ENCODE assay signal across 11 cellular contexts in genomic region chr5:67222243-67223033, GRCh38. TPM values are rescaled to one million over a fixed set of nuclear protein-coding genes. Genes with fewer than 3 reads are reported as not detected.
A peak's percentile ranks its signal among the peaks of the same experiment; 100 is the strongest.
DNase-seq lines count a peak whose midpoint lies in the region; ATAC-seq and TF ChIP-seq lines count a peak whose summit lies in the region.
"Had no signal": no experiment of that assay in that cellular context is flagged by ENCODE, and none has a peak within 500 bp of the region (broad histone marks: within the 10 kb centered on the region; RNA-seq: fewer than 3 reads in every experiment).

No MANE protein-coding gene starts in this region.

- H3K4me1 Mint-ChIP-seq in CD8-positive, alpha-beta memory T cell: peaks cover 48 to 60% (median 55%) of the 10 kb centered on the region in 3 donors
- H3K4me1 Mint-ChIP-seq in progenitor cell of endocrine pancreas (ENCODE audit: low read depth) (no peaks in the 10 kb centered on the region), GM23338 (no peaks in the 10 kb centered on the region)

- H3K4me2 ChIP-seq in GM23338: no peak overlapping the region
- H3K4me2 ChIP-seq: smooth muscle cell had no signal

- ATAC-seq in GM19438 (IDR thresholded peaks at IDR 0.05; ENCODE audit: low read depth, unreplicated experiment): peak; percentile 31
- ATAC-seq in HG03108 (IDR thresholded peaks at IDR 0.05; ENCODE audit: unreplicated experiment): peak; percentile 26
- ATAC-seq in activated naive CD4-positive, alpha-beta T cell treated with anti-CD3 and anti-CD28 coated beads, Interleukin-2, amount 50 U/mL, for 72 hours: peak; percentile 58 to 73
- no peak for ATAC-seq in GM23338

- TF ChIP-seq POLR2A in vagina (IDR thresholded peaks at IDR 0.05): no peak

- no peaks in the 10 kb centered on the region for H3K79me2 ChIP-seq in GM23338 (replicated peaks; ENCODE audit: insufficient read depth)

- peaks cover 47% of the 10 kb centered on the region for H3K4me1 ChIP-seq in CD8-positive, alpha-beta memory T cell (ENCODE audit: insufficient read depth, low read length)
- H3K4me1 ChIP-seq in vagina (no peaks in the 10 kb centered on the region), GM23338 (ENCODE audit: insufficient read depth) (no peaks in the 10 kb centered on the region)
- H3K4me1 ChIP-seq: breast epithelium, SJSA1 had no signal

- H3K9me3 ChIP-seq in CD8-positive, alpha-beta memory T cell (ENCODE audit: low read length): no peaks in the 10 kb centered on the region
- no peaks in the 10 kb centered on the region for H3K9me3 ChIP-seq in vagina
- H3K9me3 ChIP-seq: breast epithelium, SJSA1 had no signal

- no peaks in the 10 kb centered on the region for H3F3A ChIP-seq in GM23338 (replicated peaks; ENCODE audit: low read depth)

- H3K36me3 ChIP-seq in CD8-positive, alpha-beta memory T cell (ENCODE audit: insufficient read depth, low read length): no peaks in the 10 kb centered on the region
- H3K36me3 ChIP-seq in vagina (no peaks in the 10 kb centered on the region), GM23338 (ENCODE audit: insufficient read depth) (no peaks in the 10 kb centered on the region)
- H3K36me3 ChIP-seq: breast epithelium, SJSA1 had no signal

- POLR2A ChIA-PET in CD8-positive, alpha-beta memory T cell (lab: Charles Lee): no interaction called here

- no peaks in the 10 kb centered on the region for H3K9me3 Mint-ChIP-seq in CD8-positive, alpha-beta memory T cell
- H3K9me3 Mint-ChIP-seq in activated naive CD4-positive, alpha-beta T cell treated with anti-CD3 and anti-CD28 coated beads, Interleukin-2, amount 50 U/mL, for 72 hours: peaks cover 0 to 10% of the 10 kb centered on the region in 2 donors
- no peaks in the 10 kb centered on the region for H3K9me3 Mint-ChIP-seq in progenitor cell of endocrine pancreas (ENCODE audit: low read depth)
- peaks cover 2% of the 10 kb centered on the region; the same call in 1 of the 3 replicates for H3K9me3 Mint-ChIP-seq in GM23338

- TF ChIP-seq CTCF in progenitor cell of endocrine pancreas (IDR thresholded peaks at IDR 0.05; ENCODE audit: unreplicated experiment) (no peak), vagina (IDR thresholded peaks at IDR 0.05) (no peak), GM23338 (conservative IDR thresholded peaks at IDR 0.05; ENCODE audit: low read depth in 2 of 2) (no peak)

- H3K9me2 ChIP-seq in GM23338 (ENCODE audit: insufficient read depth): 0 out of 2 replicates have a peak, but pooled peaks cover 6% of the 10 kb centered on the region

- intact Hi-C loops in vagina (cut with DNase I): no loop called here

- peaks cover 0 to 6% (median 0%) of the 10 kb centered on the region in 3 donors for H3K36me3 Mint-ChIP-seq in CD8-positive, alpha-beta memory T cell
- peaks cover 5 to 12% of the 10 kb centered on the region in 2 donors for H3K36me3 Mint-ChIP-seq in activated naive CD4-positive, alpha-beta T cell treated with anti-CD3 and anti-CD28 coated beads, Interleukin-2, amount 50 U/mL, for 72 hours
- H3K36me3 Mint-ChIP-seq in progenitor cell of endocrine pancreas (ENCODE audit: insufficient read depth) (no peaks in the 10 kb centered on the region), GM23338 (ENCODE audit: low read depth) (no peaks in the 10 kb centered on the region)

- H3K27ac Mint-ChIP-seq in CD8-positive, alpha-beta memory T cell: peak overlapping the region; percentile 86 to 100 (median 92)
- H3K27ac Mint-ChIP-seq in activated naive CD4-positive, alpha-beta T cell treated with anti-CD3 and anti-CD28 coated beads, Interleukin-2, amount 50 U/mL, for 72 hours: peak overlapping the region; percentile 82 to 87
- no peak overlapping the region for H3K27ac Mint-ChIP-seq in progenitor cell of endocrine pancreas
- no peak overlapping the region for H3K27ac Mint-ChIP-seq in GM23338

- no peak overlapping the region for H3K4me3 ChIP-seq in CD8-positive, alpha-beta memory T cell (ENCODE audit: low read length)
- H3K4me3 ChIP-seq in vagina: no peak overlapping the region
- H3K4me3 ChIP-seq in GM23338: no peak overlapping the region
- H3K4me3 ChIP-seq: breast epithelium, SJSA1, smooth muscle cell had no signal

- no peak overlapping the region for H3K27ac ChIP-seq in CD8-positive, alpha-beta memory T cell (ENCODE audit: low read depth, low read length)
- H3K27ac ChIP-seq in vagina (no peak overlapping the region), GM23338 (ENCODE audit: low read depth) (no peak overlapping the region)
- H3K27ac ChIP-seq: breast epithelium, SJSA1 had no signal

- H3K27me3 Mint-ChIP-seq in CD8-positive, alpha-beta memory T cell: peaks cover 0 to 4% of the 10 kb centered on the region in 2 donors
- H3K27me3 Mint-ChIP-seq in progenitor cell of endocrine pancreas (peaks cover 9% of the 10 kb centered on the region), GM23338 (ENCODE audit: insufficient read depth, low read depth, poor library complexity) (no peaks in the 10 kb centered on the region)

- H3K27me3 ChIP-seq in CD8-positive, alpha-beta memory T cell (ENCODE audit: insufficient read depth, low read length, poor library complexity, severe bottlenecking): no peaks in the 10 kb centered on the region
- no peaks in the 10 kb centered on the region for H3K27me3 ChIP-seq in vagina
- H3K27me3 ChIP-seq in GM23338 (ENCODE audit: insufficient read depth): no peaks in the 10 kb centered on the region
- H3K27me3 ChIP-seq: breast epithelium, SJSA1 had no signal

- CTCF ChIA-PET in CD8-positive, alpha-beta memory T cell (lab: Charles Lee): interaction anchor here (0.8 to 2.4 kb wide), 8 partner anchors 8 to 1050 kb away, joined by 3 to 12 read pairs (median 4); no protein-coding TSS in a partner anchor

- no peaks in the 10 kb centered on the region for H4K20me1 ChIP-seq in GM23338 (replicated peaks; ENCODE audit: insufficient read depth)

- peak overlapping the region in 6 of 7 donors; percentile 47 to 83 (median 76) for H3K4me3 Mint-ChIP-seq in CD8-positive, alpha-beta memory T cell
- no peak overlapping the region for H3K4me3 Mint-ChIP-seq in progenitor cell of endocrine pancreas (ENCODE audit: low read depth)
- no peak overlapping the region for H3K4me3 Mint-ChIP-seq in GM23338

- H2AFZ ChIP-seq in GM23338: no peak overlapping the region

- no peak for DNase-seq in CD8-positive, alpha-beta memory T cell
- DNase-seq in activated naive CD4-positive, alpha-beta T cell treated with anti-CD3 and anti-CD28 coated beads, Interleukin-2, amount 50 U/mL, for 72 hours (ENCODE audit: low spot score in 2 of 2): no peak
- DNase-seq in progenitor cell of endocrine pancreas (ENCODE audit: low spot score, unreplicated experiment): no peak
- no peak for DNase-seq in vagina (ENCODE audit: extremely low spot score in 2 of 2)
- DNase-seq in stimulated activated CD4-positive, alpha-beta T cell treated with anti-CD3 and anti-CD28 coated beads, Interleukin-2, amount 100 ng/mL, for 24 hours: no peak
- no peak for DNase-seq in GM23338 (ENCODE audit: low spot score)

TF ChIP-seq in GM23338, 12 proteins besides CTCF, POLR2A, EP300 and RAD21 (continues in another document):
- TF ChIP-seq ZNF114 (CRISPR knock-in tag; IDR thresholded peaks at IDR 0.05) (no peak), NANOG (IDR thresholded peaks at IDR 0.05; ENCODE audit: borderline replicate concordance) (no peak), POLR2AphosphoS5 (IDR thresholded peaks at IDR 0.05; ENCODE audit: low read depth) (no peak)
- TF ChIP-seq, protein P1, sequence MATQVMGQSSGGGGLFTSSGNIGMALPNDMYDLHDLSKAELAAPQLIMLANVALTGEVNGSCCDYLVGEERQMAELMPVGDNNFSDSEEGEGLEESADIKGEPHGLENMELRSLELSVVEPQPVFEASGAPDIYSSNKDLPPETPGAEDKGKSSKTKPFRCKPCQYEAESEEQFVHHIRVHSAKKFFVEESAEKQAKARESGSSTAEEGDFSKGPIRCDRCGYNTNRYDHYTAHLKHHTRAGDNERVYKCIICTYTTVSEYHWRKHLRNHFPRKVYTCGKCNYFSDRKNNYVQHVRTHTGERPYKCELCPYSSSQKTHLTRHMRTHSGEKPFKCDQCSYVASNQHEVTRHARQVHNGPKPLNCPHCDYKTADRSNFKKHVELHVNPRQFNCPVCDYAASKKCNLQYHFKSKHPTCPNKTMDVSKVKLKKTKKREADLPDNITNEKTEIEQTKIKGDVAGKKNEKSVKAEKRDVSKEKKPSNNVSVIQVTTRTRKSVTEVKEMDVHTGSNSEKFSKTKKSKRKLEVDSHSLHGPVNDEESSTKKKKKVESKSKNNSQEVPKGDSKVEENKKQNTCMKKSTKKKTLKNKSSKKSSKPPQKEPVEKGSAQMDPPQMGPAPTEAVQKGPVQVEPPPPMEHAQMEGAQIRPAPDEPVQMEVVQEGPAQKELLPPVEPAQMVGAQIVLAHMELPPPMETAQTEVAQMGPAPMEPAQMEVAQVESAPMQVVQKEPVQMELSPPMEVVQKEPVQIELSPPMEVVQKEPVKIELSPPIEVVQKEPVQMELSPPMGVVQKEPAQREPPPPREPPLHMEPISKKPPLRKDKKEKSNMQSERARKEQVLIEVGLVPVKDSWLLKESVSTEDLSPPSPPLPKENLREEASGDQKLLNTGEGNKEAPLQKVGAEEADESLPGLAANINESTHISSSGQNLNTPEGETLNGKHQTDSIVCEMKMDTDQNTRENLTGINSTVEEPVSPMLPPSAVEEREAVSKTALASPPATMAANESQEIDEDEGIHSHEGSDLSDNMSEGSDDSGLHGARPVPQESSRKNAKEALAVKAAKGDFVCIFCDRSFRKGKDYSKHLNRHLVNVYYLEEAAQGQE (IDR thresholded peaks at IDR 0.05; ENCODE audit: unreplicated experiment): no peak

RNA-seq across cellular contexts. Expression of gene CD180, which starts 25.8 kb away (rescaled TPM):
- total RNA-seq in CD8-positive, alpha-beta memory T cell: under 1 TPM; 0.24 to 0.27 TPM
- not detected for polyA plus RNA-seq in CD8-positive, alpha-beta memory T cell
- total RNA-seq in activated naive CD4-positive, alpha-beta T cell treated with anti-CD3 and anti-CD28 coated beads, Interleukin-2, amount 50 U/mL, for 72 hours: not detected
- total RNA-seq in progenitor cell of endocrine pancreas (not detected in 2 replicates), vagina (2.0 TPM)
- not detected in 2 replicates for total RNA-seq in GM23338 (2014; rRNA removed; shearing (Covaris generic))
- polyA plus RNA-seq in GM23338 (2016; fragmentation: Nextera tagmentation; extraction: Ambion mirVana): not detected in 2 replicates
- total RNA-seq: SJSA1, smooth muscle cell had no signal
- polyA plus RNA-seq: smooth muscle cell had no signal

Comparison
In these comparisons a context has a peak if more than half of its experiments do, and no peak if none do; other contexts are left out.
1. H3K27ac Mint-ChIP-seq: peak in CD8-positive, alpha-beta memory T cell (8 of 8) and activated naive CD4-positive, alpha-beta T cell treated with anti-CD3 and anti-CD28 coated beads, Interleukin-2, amount 50 U/mL, for 72 hours (2 of 2); none in progenitor cell of endocrine pancreas (single experiment) and GM23338 (single experiment).
2. H3K4me3 Mint-ChIP-seq: peak in CD8-positive, alpha-beta memory T cell (6 of 7); none in progenitor cell of endocrine pancreas (single experiment) and GM23338 (single experiment).